In the genomic region with DNA sequence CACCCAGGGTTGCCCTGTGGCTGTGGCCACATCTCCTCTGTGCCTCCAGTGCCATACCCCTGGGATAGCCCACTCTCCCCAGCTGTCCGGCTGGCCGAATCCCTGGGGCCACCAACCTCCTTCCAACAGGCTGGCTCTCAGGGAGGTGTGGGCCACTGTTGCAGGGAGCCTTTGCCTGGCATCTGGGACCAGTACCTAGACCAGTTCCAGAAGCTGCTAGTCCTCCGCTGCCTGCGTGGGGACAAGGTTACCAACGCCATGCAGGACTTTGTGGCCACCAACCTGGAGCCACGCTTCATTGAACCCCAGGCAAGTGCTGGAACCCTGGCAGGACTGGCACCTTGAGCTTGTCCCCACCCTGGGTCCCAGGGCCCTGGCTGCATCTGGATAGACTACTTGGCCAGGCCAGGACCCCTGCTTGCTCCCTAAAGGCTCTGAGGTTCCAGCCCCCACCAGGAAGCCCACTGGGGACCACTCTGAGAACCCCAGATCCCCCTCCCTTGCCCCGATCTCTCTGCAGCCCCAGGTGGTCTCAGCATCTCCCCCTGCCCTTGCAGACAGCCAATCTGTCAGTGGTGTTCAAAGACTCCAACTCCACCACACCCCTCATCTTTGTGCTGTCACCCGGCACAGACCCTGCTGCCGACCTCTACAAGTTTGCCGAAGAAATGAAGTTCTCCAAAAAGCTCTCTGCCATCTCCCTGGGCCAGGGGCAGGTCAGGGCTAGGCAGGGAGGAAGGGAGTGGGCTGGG, we compare ENCODE assay signal across 25 cellular contexts. TPM values are rescaled to one million over a fixed set of nuclear protein-coding genes. Genes with fewer than 3 reads are reported as not detected.
"Had no signal": no experiment of that assay in that cellular context is flagged by ENCODE, and none has a peak within 500 bp of the region (broad histone marks: within the 10 kb centered on the region; RNA-seq: fewer than 3 reads in every experiment).

No MANE protein-coding gene starts in this region.

- H3K4me3 ChIP-seq: hepatocyte, pancreas, sigmoid colon, smooth muscle cell, thoracic aorta had no signal

- H3K27ac Mint-ChIP-seq: activated naive CD4-positive, alpha-beta T cell treated with anti-CD3 and anti-CD28 coated beads for 36 hours; activated naive CD8-positive, alpha-beta T cell treated with anti-CD3 and anti-CD28 coated beads, Interleukin-2, amount 10 ng/mL, durations not matched to agents 7 days and 5 days; stimulated activated naive B cell treated with anti-CD40 and anti-IgM and Interleukin-4, amounts not matched to agents 10 μg/mL and 1 μg/mL and 100 μg/mL, for 72 hours had no signal

- H3K4me2 ChIP-seq: hepatocyte, smooth muscle cell had no signal

- H3K27ac ChIP-seq: hepatocyte, neutrophil, pancreas, sigmoid colon, thoracic aorta had no signal

- H3K9me3 ChIP-seq: neutrophil, pancreas, sigmoid colon, thoracic aorta had no signal

- DNase-seq: activated CD4-positive, alpha-beta T cell treated with anti-CD3 and anti-CD28 coated beads for 4 hours; activated CD4-positive, alpha-beta T cell treated with anti-CD3 and anti-CD28 coated beads, Interleukin-2, amount 50 U/mL, for 48 hours; activated CD4-positive, CD25-positive, alpha-beta regulatory T cell; activated CD8-positive, alpha-beta memory T cell treated with anti-CD3 and anti-CD28 coated beads, Interleukin-2, amount 50 U/mL, for 48 hours; activated effector memory CD4-positive, alpha-beta T cell treated with Interleukin-2 at 50 U/mL for 16 hours; activated naive CD4-positive, alpha-beta T cell treated with anti-CD3 and anti-CD28 coated beads for 36 hours; activated naive CD8-positive, alpha-beta T cell treated with anti-CD3 and anti-CD28 coated beads, Interleukin-2, amount 10 ng/mL, durations not matched to agents 7 days and 5 days; activated T-cell treated with anti-CD3 and anti-CD28 coated beads, Interleukin-2, amount 50 U/mL, for 48 hours; amniotic stem cell; dermis blood vessel endothelial cell; effector CD8-positive, alpha-beta T cell; foreskin melanocyte; mesendoderm; naive B cell; sigmoid colon; stimulated activated CD4-positive, alpha-beta T cell treated with anti-CD3 and anti-CD28 coated beads, Interleukin-2, amount 100 ng/mL, for 48 hours; stimulated activated CD8-positive, alpha-beta memory T cell treated with anti-CD3 and anti-CD28 coated beads, Interleukin-4, amount 100 ng/mL, for 48 hours; stimulated activated naive B cell treated with anti-CD40 and anti-IgM and Interleukin-4, amounts not matched to agents 10 μg/mL and 1 μg/mL and 100 μg/mL, for 72 hours had no signal

- H3K4me3 Mint-ChIP-seq: activated naive CD4-positive, alpha-beta T cell treated with anti-CD3 and anti-CD28 coated beads for 36 hours; activated naive CD8-positive, alpha-beta T cell treated with anti-CD3 and anti-CD28 coated beads, Interleukin-2, amount 10 ng/mL, durations not matched to agents 7 days and 5 days; naive B cell; stimulated activated naive B cell treated with anti-CD40 and anti-IgM and Interleukin-4, amounts not matched to agents 10 μg/mL and 1 μg/mL and 100 μg/mL, for 72 hours had no signal

- H3K4me1 ChIP-seq: pancreas, sigmoid colon had no signal

- H3K4me1 Mint-ChIP-seq: activated naive CD8-positive, alpha-beta T cell treated with anti-CD3 and anti-CD28 coated beads, Interleukin-2, amount 10 ng/mL, durations not matched to agents 7 days and 5 days; stimulated activated naive B cell treated with anti-CD40 and anti-IgM and Interleukin-4, amounts not matched to agents 10 μg/mL and 1 μg/mL and 100 μg/mL, for 72 hours had no signal

- ATAC-seq: pancreas; stimulated activated naive B cell treated with anti-CD40 and anti-IgM and Interleukin-4, amounts not matched to agents 10 μg/mL and 1 μg/mL and 100 μg/mL, for 72 hours had no signal

- H2AFZ ChIP-seq: hepatocyte had no signal

- H3K9me3 Mint-ChIP-seq: activated naive CD4-positive, alpha-beta T cell treated with anti-CD3 and anti-CD28 coated beads for 36 hours; activated naive CD8-positive, alpha-beta T cell treated with anti-CD3 and anti-CD28 coated beads, Interleukin-2, amount 10 ng/mL, durations not matched to agents 7 days and 5 days; naive B cell; stimulated activated naive B cell treated with anti-CD40 and anti-IgM and Interleukin-4, amounts not matched to agents 10 μg/mL and 1 μg/mL and 100 μg/mL, for 72 hours had no signal

- H3K27me3 Mint-ChIP-seq: activated naive CD8-positive, alpha-beta T cell treated with anti-CD3 and anti-CD28 coated beads, Interleukin-2, amount 10 ng/mL, durations not matched to agents 7 days and 5 days; naive B cell; stimulated activated naive B cell treated with anti-CD40 and anti-IgM and Interleukin-4, amounts not matched to agents 10 μg/mL and 1 μg/mL and 100 μg/mL, for 72 hours had no signal

- FAIRE-seq: bronchial epithelial cell, pancreas had no signal

- H3K27me3 ChIP-seq: hepatocyte, neutrophil, pancreas, sigmoid colon had no signal

- H3K79me2 ChIP-seq: hepatocyte had no signal

RNA-seq across cellular contexts. Expression of gene SEMA3G, which starts 50.0 kb away (rescaled TPM):
- total RNA-seq: activated naive CD4-positive, alpha-beta T cell treated with anti-CD3 and anti-CD28 coated beads for 36 hours; T-helper 1 cell treated with Interleukin-12 subunit alpha and Interleukin-12 subunit beta and Interleukin-4 antibody, amounts not matched to agents 30 ng/mL and 1 ng/mL, for 36 hours had no signal

RNA-seq across cellular contexts. Expression of gene TNNC1, which starts 58.9 kb away (rescaled TPM):
- total RNA-seq: dermis blood vessel endothelial cell had no signal
